Comparison of ENCODE assay signal across 30 cellular contexts in genomic region chr19:45352471-45352870, GRCh38. TPM values are rescaled to one million over a fixed set of nuclear protein-coding genes. Genes with fewer than 3 reads are reported as not detected.
"Had no signal": no experiment of that assay in that cellular context is flagged by ENCODE, and none has a peak within 500 bp of the region (broad histone marks: within the 10 kb centered on the region; RNA-seq: fewer than 3 reads in every experiment).

No MANE protein-coding gene starts in this region.

- H3K4me2 ChIP-seq: neural progenitor cell had no signal

- H3K4me3 ChIP-seq: left ventricle myocardium inferior, lung, neural progenitor cell, pancreas, prostate gland, skin epidermis, suprapubic skin, thoracic aorta, tibial artery had no signal

- H3K9me3 Mint-ChIP-seq: mesothelial cell of epicardium; naive B cell; natural killer cell; nephron progenitor cell; neural progenitor cell; stimulated activated naive B cell treated with anti-CD40 and anti-IgM and Interleukin-4, amounts not matched to agents 10 μg/mL and 1 μg/mL and 100 μg/mL, for 72 hours; type B pancreatic cell had no signal

- H3K9me3 ChIP-seq: left ventricle myocardium inferior, pancreas, prostate gland, suprapubic skin, thoracic aorta, tibial artery had no signal

- H3K27ac ChIP-seq: left ventricle myocardium inferior, neural progenitor cell, pancreas, prostate gland, skin epidermis, suprapubic skin, thoracic aorta, tibial artery had no signal

- H3K4me1 Mint-ChIP-seq: mesothelial cell of epicardium; nephron progenitor cell; stimulated activated naive B cell treated with anti-CD40 and anti-IgM and Interleukin-4, amounts not matched to agents 10 μg/mL and 1 μg/mL and 100 μg/mL, for 72 hours had no signal

- H3K27me3 Mint-ChIP-seq: stimulated activated naive B cell treated with anti-CD40 and anti-IgM and Interleukin-4, amounts not matched to agents 10 μg/mL and 1 μg/mL and 100 μg/mL, for 72 hours; type B pancreatic cell had no signal

- H2AFZ ChIP-seq: neural progenitor cell had no signal

- H3K36me3 ChIP-seq: neural progenitor cell, prostate gland had no signal

- H3K4me1 ChIP-seq: left ventricle myocardium inferior, neural progenitor cell, pancreas, prostate gland, suprapubic skin, tibial artery had no signal

- H3K27me3 ChIP-seq: neural progenitor cell, pancreas had no signal

- H3K27ac Mint-ChIP-seq: mesothelial cell of epicardium; natural killer cell; nephron progenitor cell; stimulated activated naive B cell treated with anti-CD40 and anti-IgM and Interleukin-4, amounts not matched to agents 10 μg/mL and 1 μg/mL and 100 μg/mL, for 72 hours; type B pancreatic cell had no signal

- DNase-seq: islet precursor cell; left ventricle myocardium inferior; mesendoderm; naive B cell; natural killer cell; nephron progenitor cell; pancreas; posterior cingulate gyrus; retina; right cardiac atrium; stimulated activated CD4-positive, alpha-beta T cell treated with anti-CD3 and anti-CD28 coated beads, Interleukin-12 subunit alpha, Interleukin-12 subunit beta, amount 100 ng/mL, for 4 hours; stimulated activated CD4-positive, alpha-beta T cell treated with anti-CD3 and anti-CD28 coated beads, Interleukin-15, amount 100 ng/mL, for 24 hours; stimulated activated CD4-positive, alpha-beta T cell treated with anti-CD3 and anti-CD28 coated beads, Interleukin-2, amount 100 ng/mL, for 24 hours; stimulated activated CD4-positive, alpha-beta T cell treated with anti-CD3 and anti-CD28 coated beads, Interleukin-4, amount 100 ng/mL, for 1 hour; stimulated activated naive B cell treated with anti-CD40 and anti-IgM and Interleukin-4, amounts not matched to agents 10 μg/mL and 1 μg/mL and 100 μg/mL, for 72 hours; stimulated activated naive CD8-positive, alpha-beta T cell treated with anti-CD3 and anti-CD28 coated beads, Interleukin-15, Interleukin-2, amounts not matched to agents 100 U/mL and 50 U/mL, for 24 hours; tibial artery had no signal

- H3K9ac ChIP-seq: neural progenitor cell had no signal

- FAIRE-seq: pancreas had no signal

- H3K4me3 Mint-ChIP-seq: mesothelial cell of epicardium; naive B cell; natural killer cell; nephron progenitor cell; neural progenitor cell; stimulated activated naive B cell treated with anti-CD40 and anti-IgM and Interleukin-4, amounts not matched to agents 10 μg/mL and 1 μg/mL and 100 μg/mL, for 72 hours; type B pancreatic cell had no signal

- ATAC-seq: natural killer cell; pancreas; right cardiac atrium; sciatic nerve; stimulated activated naive B cell treated with anti-CD40 and anti-IgM and Interleukin-4, amounts not matched to agents 10 μg/mL and 1 μg/mL and 100 μg/mL, for 72 hours; stimulated activated naive CD8-positive, alpha-beta T cell treated with anti-CD3 and anti-CD28 coated beads, Interleukin-15, Interleukin-2, amounts not matched to agents 100 U/mL and 50 U/mL, for 24 hours had no signal

RNA-seq across cellular contexts. Expression of gene KLC3, which starts 11.9 kb away (rescaled TPM):
- total RNA-seq: left ventricle myocardium inferior, natural killer cell, right cardiac atrium, sciatic nerve, subcutaneous adipose tissue, thoracic aorta had no signal

RNA-seq across cellular contexts. Expression of gene CKM, which starts 29.8 kb away (rescaled TPM):
- total RNA-seq: kidney epithelial cell, mesothelial cell of epicardium, mononuclear cell, natural killer cell, omental fat pad, sciatic nerve, subcutaneous adipose tissue, suprapubic skin had no signal
